8 cellular contexts compared by ENCODE assay signal in genomic region chr1:149888999-149889289, GRCh38. TPM values are rescaled to one million over a fixed set of nuclear protein-coding genes. Genes with fewer than 3 reads are reported as not detected.
A peak's percentile ranks its signal among the peaks of the same experiment; 100 is the strongest.
DNase-seq lines count a peak whose midpoint lies in the region; ATAC-seq and TF ChIP-seq lines count a peak whose summit lies in the region.

No MANE protein-coding gene starts in this region.

- H3K9ac ChIP-seq in HCT116 (ENCODE audit: low read length) (peak overlapping the region; percentile 87), stomach smooth muscle (ENCODE audit: low read length in 2 of 2) (peak overlapping the region; percentile 82 to 93)

- H3K27ac ChIP-seq in HCT116 (ENCODE audit: low read depth, low read length) (peak overlapping the region; percentile 100), SJSA1 (peak overlapping the region; percentile 80), right cardiac atrium (ENCODE audit: low read length) (peak overlapping the region; percentile 98), stomach smooth muscle (ENCODE audit: low read length) (peak overlapping the region; percentile 99)

- RAD21 ChIA-PET in HCT116 (lab: Charles Lee; ENCODE audit: low non-redundant PET in 1 of 2, low total read pairs in 2 of 2, uncharacterized antibody in 2 of 2, unreplicated experiment in 2 of 2): interaction anchor here (0.7 to 1.7 kb wide), 3 partner anchors 54 to 298 kb away, joined by 3 to 4 read pairs (median 4); no protein-coding TSS in a partner anchor

- no TSS peak for BruUV-seq in HCT116 (replicated peaks; lab: Mats Ljungman, UMichigan)

- intact Hi-C loops in HCT116 (cut with micrococcal nuclease) (loop anchor here (1.0 kb wide), 3 partner anchors 38 to 298 kb away; partner anchors contain the start of gene SF3B4), right cardiac atrium (cut with DNase I) (no loop called here)

- TF ChIP-seq CTCF in HCT116 (IDR thresholded peaks at IDR 0.05 in 2 of 3, conservative IDR thresholded peaks at IDR 0.05 in 1 of 3; ENCODE audit: borderline replicate concordance in 1 of 3, insufficient read depth in 1 of 3, low read depth in 2 of 3, low read length in 2 of 3): no peak

- peak overlapping the region; percentile 91 for H3K4me2 ChIP-seq in HCT116 (ENCODE audit: low read length)

- no peak overlapping the region for H2AFZ ChIP-seq in HCT116 (ENCODE audit: low read depth, low read length, poor library complexity, severe bottlenecking)

- H3K4me3 ChIP-seq in HCT116 (replicated peaks in 1 of 2; ENCODE audit: low read depth in 1 of 2, low read length in 2 of 2) (peak overlapping the region; percentile 44 to 63), SJSA1 (peak overlapping the region; percentile 46), right cardiac atrium (ENCODE audit: low read length) (peak overlapping the region; percentile 46), stomach smooth muscle (ENCODE audit: low read length in 2 of 2) (peak overlapping the region; percentile 66 to 89)

- H3K4me1 ChIP-seq in HCT116 (ENCODE audit: control insufficient read depth in 1 of 2, insufficient read depth in 2 of 2, low read length in 2 of 2) (peaks cover 21 to 45% of the 10 kb centered on the region in 2 experiments), SJSA1 (replicated peaks) (peaks cover 22% of the 10 kb centered on the region), right cardiac atrium (ENCODE audit: control insufficient read depth, insufficient read depth, low read length) (peaks cover 3% of the 10 kb centered on the region), stomach smooth muscle (ENCODE audit: control insufficient read depth, insufficient read depth, low read length) (peaks cover 10% of the 10 kb centered on the region)

- CTCF ChIA-PET in HCT116 (lab: Charles Lee): interaction anchor here (1.0 to 3.3 kb wide), 5 partner anchors 11 to 298 kb away, joined by 3 to 17 read pairs (median 8); partner anchors contain the start of gene BOLA1

- POLR2A ChIA-PET in HCT116 (lab: Charles Lee): interaction anchor here (1.2 to 5.5 kb wide), 8 partner anchors 40 to 298 kb away, joined by 6 to 46 read pairs (median 22); partner anchors contain the start of genes MTMR11 and OTUD7B

- no peaks in the 10 kb centered on the region for H4K20me1 ChIP-seq in HCT116 (ENCODE audit: insufficient read depth)

- no peak for ATAC-seq in HCT116
- ATAC-seq in right cardiac atrium: no peak

- 13% methylated on average over 6 of the region's 6 CpGs for WGBS in right cardiac atrium

- no peaks in the 10 kb centered on the region for H3K36me3 ChIP-seq in HCT116 (ENCODE audit: control insufficient read depth in 1 of 2, insufficient read depth in 2 of 2, low read length in 2 of 2)
- no peaks in the 10 kb centered on the region for H3K36me3 ChIP-seq in SJSA1
- no peaks in the 10 kb centered on the region for H3K36me3 ChIP-seq in stomach smooth muscle (ENCODE audit: control insufficient read depth in 2 of 2, insufficient read depth in 2 of 2, low read length in 2 of 2)

- H3K79me2 ChIP-seq in HCT116 (ENCODE audit: insufficient read depth, low read length): no peaks in the 10 kb centered on the region

- no peaks in the 10 kb centered on the region for H3K9me2 ChIP-seq in HCT116 (ENCODE audit: insufficient read depth)

- DNase-seq in HCT116 (ENCODE audit: low read depth, low spot score) (no peak), SJSA1 (ENCODE audit: low read depth in 1 of 2, low spot score in 2 of 2) (no peak), right cardiac atrium (peak in 2 of 3 donors; percentile 45 to 75), COR-L47 (lab: John Stamatoyannopoulos, UW) (no peak), iPS-NIHi11 (ENCODE audit: low spot score) (no peak), occipital lobe (lab: John Stamatoyannopoulos, UW) (no peak)
- no peak for DNase-seq in activated CD4-positive, alpha-beta T cell treated with anti-CD3 and anti-CD28 coated beads, Interleukin-2, amount 50 U/mL, for 1 hour

- no peak for TF ChIP-seq POLR2A in HCT116 (IDR thresholded peaks at IDR 0.05; ENCODE audit: borderline replicate concordance, extremely low read depth, insufficient read depth, insufficient read length)

- no peak for TF ChIP-seq RAD21 in HCT116 (IDR thresholded peaks at IDR 0.05; ENCODE audit: low read depth)

- H3K27me3 ChIP-seq in HCT116 (ENCODE audit: insufficient read depth, low read length) (no peaks in the 10 kb centered on the region), SJSA1 (replicated peaks) (no peaks in the 10 kb centered on the region), right cardiac atrium (ENCODE audit: control insufficient read depth, insufficient read depth) (no peaks in the 10 kb centered on the region), stomach smooth muscle (ENCODE audit: control insufficient read depth in 1 of 2, insufficient read depth in 2 of 2, low read length in 2 of 2) (no peaks in the 10 kb centered on the region)

- H3K9me3 ChIP-seq in HCT116 (ENCODE audit: control insufficient read depth in 1 of 2, insufficient read depth in 1 of 2, low read depth in 1 of 2, low read length in 2 of 2) (no peaks in the 10 kb centered on the region), SJSA1 (replicated peaks) (no peaks in the 10 kb centered on the region), right cardiac atrium (ENCODE audit: control insufficient read depth, low read length) (no peaks in the 10 kb centered on the region), stomach smooth muscle (ENCODE audit: control insufficient read depth in 2 of 2, low read length in 2 of 2) (no peaks in the 10 kb centered on the region)

TF ChIP-seq in HCT116, 20 proteins besides CTCF, POLR2A, EP300 and RAD21:
- TF ChIP-seq SP1 (IDR thresholded peaks at IDR 0.05; ENCODE audit: low read depth) (no peak), EZH2phosphoT487 (IDR thresholded peaks at IDR 0.05; ENCODE audit: borderline replicate concordance) (no peak), CBX3 (IDR thresholded peaks at IDR 0.05; ENCODE audit: low read depth) (no peak), SIN3A (IDR thresholded peaks at IDR 0.05; ENCODE audit: low read depth) (no peak), ZNF274 (IDR thresholded peaks at IDR 0.05; ENCODE audit: low read depth, low read length) (no peak), REST (IDR thresholded peaks at IDR 0.05; ENCODE audit: low read depth) (no peak), SRF (IDR thresholded peaks at IDR 0.05; ENCODE audit: low read depth) (no peak), EGR1 (IDR thresholded peaks at IDR 0.05; ENCODE audit: low read depth) (no peak), EZH2 (IDR thresholded peaks at IDR 0.05) (no peak), FOSL1 (IDR thresholded peaks at IDR 0.05; ENCODE audit: low read depth) (no peak), YY1 (IDR thresholded peaks at IDR 0.05; ENCODE audit: extremely low read depth, insufficient replicate concordance, low read depth, low read length) (no peak), CEBPB (IDR thresholded peaks at IDR 0.05; ENCODE audit: low read depth) (no peak), ELF1 (IDR thresholded peaks at IDR 0.05; ENCODE audit: borderline replicate concordance, low read depth) (no peak), JUND (IDR thresholded peaks at IDR 0.05) (no peak), TCF7L2 (IDR thresholded peaks at IDR 0.05; ENCODE audit: borderline replicate concordance, extremely low read depth, insufficient read depth, insufficient read length) (no peak)
- TF ChIP-seq, protein P1, sequence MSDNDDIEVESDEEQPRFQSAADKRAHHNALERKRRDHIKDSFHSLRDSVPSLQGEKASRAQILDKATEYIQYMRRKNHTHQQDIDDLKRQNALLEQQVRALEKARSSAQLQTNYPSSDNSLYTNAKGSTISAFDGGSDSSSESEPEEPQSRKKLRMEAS (IDR thresholded peaks at IDR 0.05): no peak

RNA-seq across cellular contexts. Expression of gene BOLA1, which starts 10.4 kb away (rescaled TPM):
- total RNA-seq in HCT116 (2021; ENCODE audit: unreplicated experiment): 20.4 TPM
- polyA plus RNA-seq in HCT116 (2012): 21.2 and 22.9 TPM in 2 replicates
- total RNA-seq in SJSA1 (2014; rRNA removed; shearing (Covaris generic)): 9.8 and 12.3 TPM in 2 replicates
- total RNA-seq in right cardiac atrium: 10 to 100 TPM; 13.0 to 23.8 (median 19.4) TPM
- 40.2 TPM for polyA plus RNA-seq in right cardiac atrium
- total RNA-seq in occipital lobe: 12.0 TPM

RNA-seq across cellular contexts. Expression of gene SV2A, which starts 28.7 kb away (rescaled TPM):
- total RNA-seq in HCT116 (2021; ENCODE audit: unreplicated experiment) (0.15 TPM), right cardiac atrium (1 to 10 TPM; 1.2 to 2.8 (median 1.6) TPM), occipital lobe (71.4 TPM)
- 0.05 TPM in 1 of 2 replicates, not detected in the other for polyA plus RNA-seq in HCT116 (2012)
- 16.6 and 17.8 TPM in 2 replicates for total RNA-seq in SJSA1 (2014; rRNA removed; shearing (Covaris generic))
- polyA plus RNA-seq in right cardiac atrium: 1.0 TPM

RNA-seq across cellular contexts. Expression of gene SF3B4, which starts 38.7 kb away (rescaled TPM):
- total RNA-seq in HCT116 (2021; ENCODE audit: unreplicated experiment) (88.5 TPM), right cardiac atrium (10 to 100 TPM; 26.1 to 30.8 (median 29.5) TPM), occipital lobe (8.4 TPM)
- polyA plus RNA-seq in HCT116 (2012): 57.4 and 62.4 TPM in 2 replicates
- total RNA-seq in SJSA1 (2014; rRNA removed; shearing (Covaris generic)): 5.7 and 16.4 TPM in 2 replicates
- polyA plus RNA-seq in right cardiac atrium: 17.8 TPM

RNA-seq across cellular contexts. Expression of gene MTMR11, which starts 47.7 kb away (rescaled TPM):
- total RNA-seq in HCT116 (2021; ENCODE audit: unreplicated experiment) (10.5 TPM), right cardiac atrium (10 to 100 TPM in 1 of 4 donors, 1 to 10 TPM in 3; 7.1 to 14.9 (median 9.1) TPM), occipital lobe (1.7 TPM)
- polyA plus RNA-seq in HCT116 (2012): 11.6 and 12.3 TPM in 2 replicates
- 2.1 and 6.4 TPM in 2 replicates for total RNA-seq in SJSA1 (2014; rRNA removed; shearing (Covaris generic))
- 3.1 TPM for polyA plus RNA-seq in right cardiac atrium

Comparison
In these comparisons a context has a peak if more than half of its experiments do, and no peak if none do; other contexts are left out.
1. DNase-seq: peak in right cardiac atrium (2 of 3); none in HCT116 (single experiment), SJSA1 (0 of 2), activated CD4-positive, alpha-beta T cell treated with anti-CD3 and anti-CD28 coated beads, Interleukin-2, amount 50 U/mL, for 1 hour (single experiment), COR-L47 (single experiment), iPS-NIHi11 (single experiment) and occipital lobe (single experiment).
2. Peak in every context shown above with its lines, with median percentiles within 50 percentile points of each other: H3K27ac ChIP-seq and H3K4me3 ChIP-seq.